11 cellular contexts compared by ENCODE assay signal in genomic region chr16:68272501-68273209, GRCh38. TPM values are rescaled to one million over a fixed set of nuclear protein-coding genes. Genes with fewer than 3 reads are reported as not detected.
DNase-seq lines count a peak whose midpoint lies in the region; ATAC-seq and TF ChIP-seq lines count a peak whose summit lies in the region.
"Had no signal": no experiment of that assay in that cellular context is flagged by ENCODE, and none has a peak within 500 bp of the region (broad histone marks: within the 10 kb centered on the region; RNA-seq: fewer than 3 reads in every experiment).

No MANE protein-coding gene starts in this region.

- H3K79me2 ChIP-seq in Karpas-422 (ENCODE audit: low read length) = peaks cover 87% of the 10 kb centered on the region

- intact Hi-C loops in adrenal gland (cut with DNase I) = no loop called here

- H3K27me3 ChIP-seq in Karpas-422 (ENCODE audit: low read length) (no peaks in the 10 kb centered on the region), Peyer's patch (no peaks in the 10 kb centered on the region), adrenal gland (no peaks in the 10 kb centered on the region)
- H3K27me3 ChIP-seq: esophagus squamous epithelium had no signal

- H3K9me2 ChIP-seq in Karpas-422 (replicated peaks; ENCODE audit: insufficient read depth, low read length) = no peaks in the 10 kb centered on the region

- H4K20me1 ChIP-seq in Karpas-422 (ENCODE audit: insufficient read depth, low read depth, low read length) = peaks cover 22% of the 10 kb centered on the region; the same call in 1 of the 2 replicates

- TF ChIP-seq CTCF in Peyer's patch (IDR thresholded peaks at IDR 0.05) (no peak), adrenal gland (IDR thresholded peaks at IDR 0.05) (no peak)

- peaks cover 72% of the 10 kb centered on the region for H3K4me1 ChIP-seq in Karpas-422 (ENCODE audit: low read length)
- peaks cover 0 to 34% (median 17%) of the 10 kb centered on the region in 4 donors for H3K4me1 ChIP-seq in Peyer's patch
- peaks cover 43 to 46% of the 10 kb centered on the region in 2 donors for H3K4me1 ChIP-seq in adrenal gland (replicated peaks in 1 of 2)

- H3K27ac ChIP-seq in Karpas-422 (ENCODE audit: low read length) = peak overlapping the region; percentile 79
- H3K27ac ChIP-seq in Peyer's patch = peak overlapping the region in 3 of 4 donors; percentile 34 to 67 (median 53)
- peak overlapping the region in 3 of 5 donors; percentile 59 to 86 (median 81) for H3K27ac ChIP-seq in adrenal gland

- H3K4me3 ChIP-seq in Karpas-422 (ENCODE audit: low read length) (no peak overlapping the region; the same call in 1 of the 2 replicates), Peyer's patch (no peak overlapping the region), adrenal gland (no peak overlapping the region)
- H3K4me3 ChIP-seq: esophagus squamous epithelium had no signal

- H3K9me3 ChIP-seq in Karpas-422 (ENCODE audit: low read length) = no peaks in the 10 kb centered on the region
- H3K9me3 ChIP-seq in Peyer's patch = no peaks in the 10 kb centered on the region
- H3K9me3 ChIP-seq in adrenal gland (replicated peaks in 1 of 3) = no peaks in the 10 kb centered on the region
- H3K9me3 ChIP-seq: esophagus squamous epithelium had no signal

- 71 to 86% (median 78%) methylated on average over 4 of the region's 4 CpGs for WGBS in adrenal gland, 4 donors

- peak overlapping the region; percentile 34 for H3K9ac ChIP-seq in Karpas-422 (ENCODE audit: low read length)

- no peak for ATAC-seq in GM18517 (IDR thresholded peaks at IDR 0.05; ENCODE audit: unreplicated experiment)
- ATAC-seq in GM19324 (IDR thresholded peaks at IDR 0.05; ENCODE audit: low FRiP score, unreplicated experiment) = no peak
- ATAC-seq in HG03045 (IDR thresholded peaks at IDR 0.05; ENCODE audit: unreplicated experiment) = no peak
- ATAC-seq: HCT116 had no signal

- H2AFZ ChIP-seq in Karpas-422 (ENCODE audit: low read length) = no peak overlapping the region

- H3K36me3 ChIP-seq in Karpas-422 (ENCODE audit: insufficient read depth, low read length) = peaks cover 35% of the 10 kb centered on the region
- H3K36me3 ChIP-seq in Peyer's patch = peaks cover 0 to 16% (median 0%) of the 10 kb centered on the region in 3 donors
- H3K36me3 ChIP-seq in adrenal gland (replicated peaks in 1 of 2) = peaks cover 0 to 15% of the 10 kb centered on the region in 2 donors

- no peak for DNase-seq in Karpas-422
- peak in 2 of 3 donors; percentile 77 to 85 for DNase-seq in Peyer's patch
- no peak for DNase-seq in adrenal gland
- peak; percentile 21 for DNase-seq in stimulated activated CD4-positive, alpha-beta T cell treated with anti-CD3 and anti-CD28 coated beads, Interleukin-4, amount 100 ng/mL, for 1 hour
- DNase-seq: activated CD4-positive, CD25-positive, alpha-beta regulatory T cell treated with anti-CD3 and anti-CD28 coated beads, Interleukin-2, amount 50 U/mL, for 72 hours; esophagus squamous epithelium had no signal

- no peak for TF ChIP-seq POLR2A in Peyer's patch (IDR thresholded peaks at IDR 0.05)
- no peak for TF ChIP-seq POLR2A in adrenal gland (IDR thresholded peaks at IDR 0.05)

- H3K4me2 ChIP-seq in Karpas-422 (ENCODE audit: low read depth, low read length, poor library complexity, severe bottlenecking) = peak overlapping the region; percentile 40

RNA-seq across cellular contexts. Expression of gene SLC7A6, which starts 8.3 kb away (rescaled TPM):
- 44.2 and 83.2 TPM in 2 replicates for total RNA-seq in Karpas-422 (2014; rRNA removed; shearing (Covaris generic); ENCODE audit: low replicate concordance)
- total RNA-seq in Peyer's patch (10 to 100 TPM; 19.9 to 83.3 (median 46.4) TPM), adrenal gland (10 to 100 TPM; 17.0 to 54.7 (median 25.0) TPM)
- polyA plus RNA-seq in adrenal gland = 10 to 100 TPM; 14.8 to 22.2 (median 19.6) TPM

RNA-seq across cellular contexts. Expression of gene PLA2G15, which starts 27.5 kb away (rescaled TPM):
- total RNA-seq in Karpas-422 (2014; rRNA removed; shearing (Covaris generic); ENCODE audit: low replicate concordance) = 8.7 and 14.3 TPM in 2 replicates
- total RNA-seq in Peyer's patch (10 to 100 TPM in 3 of 4 donors, 1 to 10 TPM in 1; 8.3 to 27.5 (median 17.6) TPM), adrenal gland (10 to 100 TPM; 13.4 to 37.1 (median 28.8) TPM)
- 10 to 100 TPM in 2 of 3 donors, 1 to 10 TPM in 1; 6.0 to 18.2 (median 13.6) TPM for polyA plus RNA-seq in adrenal gland

RNA-seq across cellular contexts. Expression of gene ESRP2, which starts 36.7 kb away (rescaled TPM):
- total RNA-seq in Karpas-422 (2014; rRNA removed; shearing (Covaris generic); ENCODE audit: low replicate concordance) = not detected in 2 replicates
- total RNA-seq in Peyer's patch (10 to 100 TPM; 15.7 to 67.4 (median 40.9) TPM), adrenal gland (1 to 10 TPM in 3 of 8 donors, under 1 TPM in 5; 0.13 to 2.2 (median 0.72) TPM)
- polyA plus RNA-seq in adrenal gland = under 1 TPM; 0.31 to 0.97 (median 0.37) TPM
- polyA plus RNA-seq: neural cell had no signal

RNA-seq across cellular contexts. Expression of gene SLC7A6OS, which starts 38.1 kb away (rescaled TPM):
- 13.3 and 28.0 TPM in 2 replicates for total RNA-seq in Karpas-422 (2014; rRNA removed; shearing (Covaris generic); ENCODE audit: low replicate concordance)
- total RNA-seq in Peyer's patch (10 to 100 TPM; 11.4 to 26.0 (median 18.3) TPM), adrenal gland (10 to 100 TPM in 7 of 8 donors, 1 to 10 TPM in 1; 9.4 to 17.8 (median 13.8) TPM)
- 10 to 100 TPM in 1 of 3 donors, 1 to 10 TPM in 2; 5.7 to 14.6 (median 8.4) TPM for polyA plus RNA-seq in adrenal gland

RNA-seq across cellular contexts. Expression of gene PRMT7, which starts 38.2 kb away (rescaled TPM):
- 43.9 and 44.6 TPM in 2 replicates for total RNA-seq in Karpas-422 (2014; rRNA removed; shearing (Covaris generic); ENCODE audit: low replicate concordance)
- total RNA-seq in Peyer's patch (100 to 1,000 TPM in 1 of 4 donors, 10 to 100 TPM in 3; 36.6 to 145 (median 65.0) TPM), adrenal gland (10 to 100 TPM; 30.0 to 52.1 (median 39.9) TPM)
- polyA plus RNA-seq in adrenal gland = 100 to 1,000 TPM in 2 of 3 donors, 10 to 100 TPM in 1; 45.3 to 141 (median 111) TPM

Comparison
In these comparisons a context has a peak if more than half of its experiments do, and no peak if none do; other contexts are left out.
1. DNase-seq: peak in Peyer's patch (2 of 3) and stimulated activated CD4-positive, alpha-beta T cell treated with anti-CD3 and anti-CD28 coated beads, Interleukin-4, amount 100 ng/mL, for 1 hour (single experiment); none in Karpas-422 (single experiment) and adrenal gland (0 of 7).
2. RNA of gene ESRP2, which starts 36.7 kb away (total RNA-seq): 15.7 to 67.4 TPM in Peyer's patch; 0.13 to 2.2 TPM in adrenal gland and not detected in Karpas-422; every median in the first group is over 4 times any median in the second.
3. Peak in every context shown above with its lines, with median percentiles within 50 percentile points of each other: H3K27ac ChIP-seq.